Comparison of ENCODE assay signal across 14 cellular contexts in the genomic region with DNA sequence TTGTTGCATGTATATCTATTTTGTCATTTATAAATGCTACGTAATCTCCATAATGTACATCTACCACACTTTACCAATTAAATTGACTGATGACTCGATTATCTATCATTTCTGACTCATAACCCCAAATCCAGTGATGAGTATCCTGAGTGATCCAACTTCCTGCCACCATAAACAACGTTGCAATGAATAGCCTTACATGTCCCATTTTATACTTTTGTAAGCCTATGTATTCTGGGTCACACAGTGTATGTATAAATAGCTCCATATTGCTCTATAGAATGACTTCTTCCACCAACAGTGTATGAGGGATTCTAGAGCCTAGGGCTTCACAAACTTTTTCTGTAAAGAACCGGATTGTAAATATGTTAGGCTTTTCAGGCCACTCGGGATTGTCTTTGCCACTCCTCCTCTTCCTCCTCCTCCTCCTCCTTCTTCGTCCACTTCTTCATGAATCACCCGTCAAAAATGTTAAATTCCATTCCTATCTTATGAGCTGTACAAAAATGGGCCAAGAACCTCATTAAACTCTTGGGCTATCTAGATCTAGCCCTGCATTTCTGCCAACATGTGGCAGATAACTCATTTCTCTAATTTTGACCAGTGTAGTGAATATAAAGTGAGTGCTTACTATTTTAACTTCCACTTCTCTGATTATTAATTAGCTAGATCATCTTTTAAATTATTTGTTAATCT.
DNase-seq lines count a peak whose midpoint lies in the region; ATAC-seq, FAIRE-seq and TF ChIP-seq lines count a peak whose summit lies in the region.
"Had no signal": no experiment of that assay in that cellular context is flagged by ENCODE, and none has a peak within 500 bp of the region (broad histone marks: within the 10 kb centered on the region; RNA-seq: fewer than 3 reads in every experiment).

No MANE protein-coding gene starts in this region.

- H3K9ac ChIP-seq in kidney (ENCODE audit: low read length in 2 of 2) = no peak overlapping the region

- H3K36me3 ChIP-seq in brain microvascular endothelial cell (replicated peaks) (no peaks in the 10 kb centered on the region), kidney (ENCODE audit: control insufficient read depth in 1 of 2, insufficient read depth in 2 of 2, low read length in 2 of 2) (no peaks in the 10 kb centered on the region)

- no peaks in the 10 kb centered on the region for H3K9me3 ChIP-seq in kidney (ENCODE audit: control insufficient read depth in 1 of 2, low read length in 2 of 2)

- DNase-seq in AG08395 (ENCODE audit: low spot score) (peak; percentile 62), brain microvascular endothelial cell (peak; percentile 13), kidney (no peak), NCI-H146 (lab: John Stamatoyannopoulos, UW) (no peak), NCI-H1436 treated with DMSO at 0.1 percent for 48 hours (lab: John Stamatoyannopoulos, UW) (no peak)
- no peak for DNase-seq in activated CD4-positive, alpha-beta T cell treated with anti-CD3 and anti-CD28 coated beads, Interleukin-2, amount 50 U/mL, for 48 hours
- DNase-seq: activated CD8-positive, alpha-beta memory T cell treated with anti-CD3 and anti-CD28 coated beads, Interleukin-2, amount 50 U/mL, for 48 hours; amygdala; GF-D8; NCI-H2029 treated with DMSO at 0.1 percent for 48 hours; stimulated activated CD8-positive, alpha-beta memory T cell treated with anti-CD3 and anti-CD28 coated beads, Interleukin-4, amount 100 ng/mL, for 48 hours; T-helper 9 cell had no signal

- TF ChIP-seq CTCF in brain microvascular endothelial cell (IDR thresholded peaks at IDR 0.05; ENCODE audit: low read depth, low read length, missing control alignments) = no peak
- no peak for TF ChIP-seq CTCF in kidney (IDR thresholded peaks at IDR 0.05; ENCODE audit: borderline replicate concordance, extremely low read depth, insufficient read depth)

- TF ChIP-seq EP300 in Ishikawa (IDR thresholded peaks at IDR 0.05; ENCODE audit: borderline replicate concordance) = no peak

- H3K4me1 ChIP-seq in kidney (ENCODE audit: control insufficient read depth in 1 of 2, insufficient read depth in 1 of 2, low read depth in 1 of 2, low read length in 2 of 2) = no peaks in the 10 kb centered on the region

- peak; percentile 73 for FAIRE-seq in kidney (lab: Jason Lieb, UNC)

- H3K4me3 ChIP-seq in brain microvascular endothelial cell (ENCODE audit: low read depth, low read length) (no peak overlapping the region), kidney (ENCODE audit: low read length in 2 of 2) (no peak overlapping the region)

- intact Hi-C loops in kidney (cut with DNase I) = no loop called here

- no peaks in the 10 kb centered on the region for H3K27me3 ChIP-seq in brain microvascular endothelial cell (replicated peaks)

- no peak for TF ChIP-seq RAD21 in Ishikawa (IDR thresholded peaks at IDR 0.05; ENCODE audit: low read depth)

- in situ Hi-C loops in brain microvascular endothelial cell (cut with HindIII; ENCODE audit: low pct_ligation_motif_present, low sequenced_read_pairs) = no loop called here

- no peak for ATAC-seq in GM19035 (IDR thresholded peaks at IDR 0.05; ENCODE audit: unreplicated experiment)

- H3K27ac ChIP-seq in brain microvascular endothelial cell = no peak overlapping the region
- no peak overlapping the region for H3K27ac ChIP-seq in kidney (ENCODE audit: low read depth in 2 of 2, low read length in 2 of 2)

TF ChIP-seq in Ishikawa, 13 proteins besides CTCF, POLR2A, EP300 and RAD21:
- TF ChIP-seq TAF1 (IDR thresholded peaks at IDR 0.05; ENCODE audit: low read depth) (no peak), TEAD4 (IDR thresholded peaks at IDR 0.05) (peak; percentile 66)
- TF ChIP-seq, protein P1, sequence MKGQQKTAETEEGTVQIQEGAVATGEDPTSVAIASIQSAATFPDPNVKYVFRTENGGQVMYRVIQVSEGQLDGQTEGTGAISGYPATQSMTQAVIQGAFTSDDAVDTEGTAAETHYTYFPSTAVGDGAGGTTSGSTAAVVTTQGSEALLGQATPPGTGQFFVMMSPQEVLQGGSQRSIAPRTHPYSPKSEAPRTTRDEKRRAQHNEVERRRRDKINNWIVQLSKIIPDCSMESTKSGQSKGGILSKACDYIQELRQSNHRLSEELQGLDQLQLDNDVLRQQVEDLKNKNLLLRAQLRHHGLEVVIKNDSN (IDR thresholded peaks at IDR 0.05) = no peak

Comparison
In these comparisons a context has a peak if more than half of its experiments do, and no peak if none do; other contexts are left out.
1. DNase-seq: peak in AG08395 (single experiment) and brain microvascular endothelial cell (single experiment); none in kidney (single experiment), NCI-H146 (single experiment), activated CD4-positive, alpha-beta T cell treated with anti-CD3 and anti-CD28 coated beads, Interleukin-2, amount 50 U/mL, for 48 hours (0 of 2) and NCI-H1436 treated with DMSO at 0.1 percent for 48 hours (single experiment).